ENCODE assay signal across 8 cellular contexts in the genomic region with DNA sequence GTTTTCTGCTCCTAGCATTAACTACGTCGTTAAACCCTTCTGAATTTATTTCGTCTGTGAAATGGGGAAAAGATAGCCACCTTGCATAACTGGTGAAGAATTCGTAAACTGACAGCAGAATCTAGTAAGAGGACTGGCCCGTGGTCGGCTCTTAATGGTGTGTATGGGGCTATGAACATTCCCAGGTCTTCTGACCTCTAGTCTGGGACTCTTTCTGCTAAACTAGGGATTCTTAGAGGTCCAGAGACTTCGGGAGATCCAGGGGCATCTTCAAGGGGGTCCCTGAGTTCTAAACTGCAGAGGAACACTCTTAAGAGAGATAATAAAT.
DNase-seq lines count a peak whose midpoint lies in the region; ATAC-seq and TF ChIP-seq lines count a peak whose summit lies in the region.

No MANE protein-coding gene starts in this region.

- H4K12ac ChIP-seq in trophoblast cell (ENCODE audit: low read depth, low read length) = no peak overlapping the region

- TF ChIP-seq CTCF in fibroblast of pulmonary artery (IDR thresholded peaks at IDR 0.05; ENCODE audit: low read length, missing control alignments) = no peak

- no peak overlapping the region for H3K14ac ChIP-seq in trophoblast cell (ENCODE audit: low read length)

- H4K8ac ChIP-seq in trophoblast cell (ENCODE audit: low read depth, low read length) = peak overlapping the region; percentile 80

- H3K4me1 ChIP-seq in trophoblast cell (ENCODE audit: control insufficient read depth in 1 of 2, insufficient read depth in 2 of 2, low read length in 2 of 2) = peaks cover 3% of the 10 kb centered on the region in 2 experiments

- no peaks in the 10 kb centered on the region for H3K36me3 ChIP-seq in SK-N-MC (ENCODE audit: insufficient read depth, low read length)
- no peaks in the 10 kb centered on the region for H3K36me3 ChIP-seq in trophoblast cell (ENCODE audit: control insufficient read depth in 1 of 2, insufficient read depth in 2 of 2, low read length in 2 of 2)

- H3K23ac ChIP-seq in trophoblast cell (ENCODE audit: low read length) = no peak overlapping the region

- H3K4me3 ChIP-seq in GM08714 (ENCODE audit: low read length) = peak overlapping the region; percentile 75
- peak overlapping the region; percentile 81 for H3K4me3 ChIP-seq in SK-N-MC
- peak overlapping the region; percentile 62 for H3K4me3 ChIP-seq in fibroblast of pulmonary artery (replicated peaks; ENCODE audit: low read depth, low read length)
- peak overlapping the region; percentile 38 for H3K4me3 ChIP-seq in trophoblast cell (ENCODE audit: low read depth, low read length)

- H2BK12ac ChIP-seq in trophoblast cell (ENCODE audit: low read length) = no peak overlapping the region

- H2AK5ac ChIP-seq in trophoblast cell (ENCODE audit: low read length) = no peak overlapping the region

- H3K79me2 ChIP-seq in trophoblast cell (ENCODE audit: control insufficient read depth, insufficient read depth, low read length, poor library complexity) = peaks cover 6% of the 10 kb centered on the region

- H2BK120ac ChIP-seq in trophoblast cell (ENCODE audit: insufficient read depth, low read length, poor library complexity) = peak overlapping the region; percentile 35

- peak overlapping the region; percentile 59 for H2AFZ ChIP-seq in trophoblast cell (ENCODE audit: insufficient read depth, low read length, poor library complexity)

- H3K9me3 ChIP-seq in SK-N-MC (ENCODE audit: low read depth, low read length) (no peaks in the 10 kb centered on the region), trophoblast cell (ENCODE audit: insufficient read depth, low read depth, low read length) (no peaks in the 10 kb centered on the region)

- H3K4me2 ChIP-seq in trophoblast cell (ENCODE audit: low read length) = peak overlapping the region; percentile 65

- no peak overlapping the region for H3K18ac ChIP-seq in trophoblast cell (ENCODE audit: low read length)

- WGBS in trophoblast cell (ENCODE audit: extremely low coverage, insufficient coverage, insufficient read length) = no CpG with 5 or more reads among the region's 7 CpGs

- no peak for DNase-seq in SK-N-MC (ENCODE audit: low read depth, low spot score)
- DNase-seq in fibroblast of pulmonary artery (ENCODE audit: low read depth) = no peak
- no peak for DNase-seq in trophoblast cell
- DNase-seq in NCI-H146 (lab: John Stamatoyannopoulos, UW) = no peak

- H3K27ac ChIP-seq in SK-N-MC (peak overlapping the region; percentile 25; the same call in 1 of the 2 replicates), trophoblast cell (ENCODE audit: low read depth, low read length) (no peak overlapping the region)

- H3K4ac ChIP-seq in trophoblast cell (ENCODE audit: low read depth, low read length) = no peak overlapping the region

- peak overlapping the region; percentile 92 for H3K9ac ChIP-seq in SK-N-MC (ENCODE audit: insufficient read length)
- peak overlapping the region; percentile 96 for H3K9ac ChIP-seq in trophoblast cell (ENCODE audit: low read length)

- ATAC-seq in GM18520 (IDR thresholded peaks at IDR 0.05; ENCODE audit: unreplicated experiment) (no peak), HG03025 (IDR thresholded peaks at IDR 0.05; ENCODE audit: low FRiP score, unreplicated experiment) (no peak), GM18907 (IDR thresholded peaks at IDR 0.05; ENCODE audit: unreplicated experiment) (no peak)

- no peaks in the 10 kb centered on the region for H3K27me3 ChIP-seq in trophoblast cell (ENCODE audit: insufficient read depth, low read length)

- peak overlapping the region; percentile 26 for H4K91ac ChIP-seq in trophoblast cell (ENCODE audit: low read depth, low read length)

- peaks cover 7% of the 10 kb centered on the region for H3K79me1 ChIP-seq in trophoblast cell (ENCODE audit: low read length)

- H2BK5ac ChIP-seq in trophoblast cell (ENCODE audit: low read depth, low read length, poor library complexity) = no peak overlapping the region
